Comparison of ENCODE assay signal across 9 cellular contexts in the genomic region with DNA sequence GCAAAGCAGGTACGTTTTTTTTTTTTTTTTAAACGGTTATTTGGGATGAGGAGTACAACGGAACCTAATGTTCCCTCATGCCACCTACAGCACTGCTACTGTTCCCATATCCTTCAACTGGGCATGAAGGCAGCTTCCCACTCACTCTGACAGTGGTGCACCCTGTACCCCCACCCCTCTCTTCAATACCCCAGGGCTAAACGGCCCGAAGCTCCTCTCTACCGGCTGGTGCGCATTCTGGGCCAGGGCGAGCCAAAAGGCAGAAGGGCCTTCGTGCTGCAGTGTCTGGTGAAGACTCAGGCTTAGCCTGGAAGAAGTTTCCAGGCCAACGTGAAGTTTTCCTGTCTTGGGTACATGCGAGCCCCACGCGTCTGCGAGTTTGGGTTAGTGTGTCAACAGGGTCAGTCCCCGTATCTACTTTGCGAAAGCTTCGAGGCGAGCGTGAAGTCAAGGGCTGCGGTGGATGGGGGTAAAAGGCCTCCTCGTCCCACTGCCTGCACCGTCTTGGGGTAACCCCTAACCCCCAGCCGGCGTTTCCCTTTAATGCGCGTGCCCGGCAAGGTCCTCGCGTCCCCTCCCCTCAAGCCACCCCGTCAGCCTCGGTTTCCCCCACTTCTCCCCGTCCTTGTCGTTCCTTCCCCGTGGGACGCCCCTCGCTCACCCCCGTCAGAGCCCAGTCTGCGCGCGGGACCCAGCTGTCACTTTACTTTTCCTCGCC. TPM values are rescaled to one million over a fixed set of nuclear protein-coding genes. Genes with fewer than 3 reads are reported as not detected.
DNase-seq lines count a peak whose midpoint lies in the region; ATAC-seq, FAIRE-seq and TF ChIP-seq lines count a peak whose summit lies in the region.
"Had no signal": no experiment of that assay in that cellular context is flagged by ENCODE, and none has a peak within 500 bp of the region (broad histone marks: within the 10 kb centered on the region; RNA-seq: fewer than 3 reads in every experiment).

No MANE protein-coding gene starts in this region.

- 15 to 20% methylated on average over 40 to 41 of the region's 41 CpGs for WGBS in lung, 2 donors

- no peak for TF ChIP-seq POLR2A in Peyer's patch (IDR thresholded peaks at IDR 0.05)

- peaks cover 34% of the 10 kb centered on the region for H3K4me1 Mint-ChIP-seq in HFFc6 (ENCODE audit: low read depth)

- DNase-seq in HFFc6 (no peak), Peyer's patch (peak in 1 of 3 donors; percentile 42), coronary artery (ENCODE audit: low spot score) (peak; percentile 82), lung (ENCODE audit: low spot score) (peak; percentile 45), thoracic aorta (ENCODE audit: low spot score) (peak; percentile 5), NCI-H1930 (lab: John Stamatoyannopoulos, UW) (no peak), RCC 7860 (ENCODE audit: low spot score) (no peak)

- H3K27me3 ChIP-seq in Peyer's patch (no peaks in the 10 kb centered on the region), lung (ENCODE audit: control insufficient read depth, insufficient read depth) (no peaks in the 10 kb centered on the region), thoracic aorta (replicated peaks; ENCODE audit: insufficient read depth) (no peaks in the 10 kb centered on the region)

- H3K9me3 ChIP-seq in Peyer's patch (no peaks in the 10 kb centered on the region), lung (ENCODE audit: control insufficient read depth in 2 of 2, insufficient read depth in 1 of 2, low read length in 1 of 2) (no peaks in the 10 kb centered on the region), thoracic aorta (no peaks in the 10 kb centered on the region)

- ATAC-seq in GM18519 (IDR thresholded peaks at IDR 0.05; ENCODE audit: low FRiP score, unreplicated experiment) (peak; percentile 17), lung (ENCODE audit: insufficient read depth, low FRiP score) (peak; percentile 3), thoracic aorta (ENCODE audit: insufficient number of reproducible peaks, low FRiP score, low read depth) (peak; percentile 29)

- H3K36me3 ChIP-seq in Peyer's patch = no peaks in the 10 kb centered on the region
- no peaks in the 10 kb centered on the region for H3K36me3 ChIP-seq in lung (ENCODE audit: control insufficient read depth in 2 of 2, insufficient read depth in 2 of 2, low read length in 2 of 2)
- no peaks in the 10 kb centered on the region for H3K36me3 ChIP-seq in thoracic aorta

- peak overlapping the region; percentile 40 to 84 (median 74) for H3K27ac ChIP-seq in Peyer's patch
- peak overlapping the region; percentile 87 to 95 for H3K27ac ChIP-seq in coronary artery
- H3K27ac ChIP-seq in lung (ENCODE audit: low read depth in 1 of 2, low read length in 1 of 2) = peak overlapping the region; percentile 62 to 85
- peak overlapping the region; percentile 70 to 73 for H3K27ac ChIP-seq in thoracic aorta

- peak overlapping the region; percentile 79 for H3K4me3 Mint-ChIP-seq in HFFc6

- no peaks in the 10 kb centered on the region for H3K9me3 Mint-ChIP-seq in HFFc6

- peaks cover 0 to 9% (median 0%) of the 10 kb centered on the region in 4 donors for H3K4me1 ChIP-seq in Peyer's patch
- H3K4me1 ChIP-seq in lung (ENCODE audit: control insufficient read depth in 2 of 2, insufficient read depth in 2 of 2, low read length in 2 of 2) = peaks cover 2 to 4% of the 10 kb centered on the region in 2 donors
- H3K4me1 ChIP-seq in thoracic aorta (ENCODE audit: control insufficient read depth in 1 of 2, low read depth in 2 of 2) = peaks cover 7 to 15% of the 10 kb centered on the region in 2 donors

- FAIRE-seq in RCC 7860 (lab: Jason Lieb, UNC) = no peak
- FAIRE-seq: endometrium had no signal

- H3K27ac Mint-ChIP-seq in HFFc6 = 0 out of 2 replicates have a peak overlapping the region, but pooled peaks have one; percentile 10

- peaks cover 4% of the 10 kb centered on the region for H3K27me3 Mint-ChIP-seq in HFFc6 (ENCODE audit: insufficient read depth)

- no peaks in the 10 kb centered on the region for H3K36me3 Mint-ChIP-seq in HFFc6 (ENCODE audit: low read depth)

- no peak for TF ChIP-seq CTCF in HFFc6 (IDR thresholded peaks at IDR 0.05)
- no peak for TF ChIP-seq CTCF in Peyer's patch (IDR thresholded peaks at IDR 0.05)
- no peak for TF ChIP-seq CTCF in coronary artery (IDR thresholded peaks at IDR 0.05)
- no peak for TF ChIP-seq CTCF in lung (IDR thresholded peaks at IDR 0.05; ENCODE audit: control extremely low read depth, extremely low read depth)
- TF ChIP-seq CTCF in thoracic aorta (IDR thresholded peaks at IDR 0.05) = no peak

- H3K4me3 ChIP-seq in Peyer's patch = peak overlapping the region; percentile 83 to 94 (median 85)
- peak overlapping the region; percentile 97 for H3K4me3 ChIP-seq in coronary artery
- peak overlapping the region; percentile 95 for H3K4me3 ChIP-seq in lung
- peak overlapping the region; percentile 88 for H3K4me3 ChIP-seq in thoracic aorta

RNA-seq across cellular contexts. Expression of a gene that starts 0.8 kb away (rescaled TPM):
- total RNA-seq in HFFc6 (2021; fragmentation: NEBNext Ultra II Directional; extraction: Animal tissue kit (Norgen Biotek cat#: 25700)) = 10 to 100 TPM; 38.2 to 53.0 (median 47.2) TPM
- total RNA-seq in Peyer's patch (10 to 100 TPM in 2 of 4 donors, 1 to 10 TPM in 1, under 1 TPM in 1; 0.70 to 37.1 (median 20.8) TPM), lung (10 to 100 TPM; 32.8 to 87.5 TPM), thoracic aorta (10 to 100 TPM; 30.3 to 44.0 TPM)
- 10 to 100 TPM; 21.5 to 25.3 TPM for polyA plus RNA-seq in lung

Comparison
In these comparisons a context has a peak if more than half of its experiments do, and no peak if none do; other contexts are left out.
1. DNase-seq: peak in coronary artery (single experiment), lung (single experiment) and thoracic aorta (single experiment); none in HFFc6 (single experiment), NCI-H1930 (0 of 2) and RCC 7860 (single experiment).
2. Peak in every context shown above with its lines, with median percentiles within 50 percentile points of each other: ATAC-seq, H3K27ac ChIP-seq and H3K4me3 ChIP-seq.